22 cellular contexts compared by ENCODE assay signal in genomic region chr1:164790081-164790480, GRCh38.
"Had no signal": no experiment of that assay in that cellular context is flagged by ENCODE, and none has a peak within 500 bp of the region (broad histone marks: within the 10 kb centered on the region; RNA-seq: fewer than 3 reads in every experiment).

No MANE protein-coding gene starts in this region.

- H3K9me3 ChIP-seq: adrenal gland, lower lobe of right lung, psoas muscle, suprapubic skin, tibial nerve had no signal

- H3K27ac Mint-ChIP-seq: activated naive CD8-positive, alpha-beta T cell; activated T-helper 17 cell treated with anti-CD3 and anti-CD28 coated beads, Interleukin-2, amount 50 U/mL, for 72 hours; dendritic cell treated with granulocyte-macrophage colony-stimulating factor and Interleukin-4, amounts not matched to agents 40 ng/mL and 50 ng/mL, for 4 days; immature natural killer cell; naive B cell; T-cell had no signal

- H3K36me3 Mint-ChIP-seq: activated naive CD8-positive, alpha-beta T cell; immature natural killer cell; naive B cell; T-cell had no signal

- DNase-seq: activated naive CD4-positive, alpha-beta T cell; activated T-cell treated with anti-CD3 and anti-CD28 coated beads, Interleukin-2, amount 50 U/mL, for 1 hour; adrenal gland; effector CD4-positive, alpha-beta T cell; foreskin fibroblast; immature natural killer cell; lower lobe of right lung; mesendoderm; naive B cell; psoas muscle; right cardiac atrium; stimulated activated CD4-positive, alpha-beta T cell treated with anti-CD3 and anti-CD28 coated beads, Interleukin-12 subunit alpha, Interleukin-12 subunit beta, amount 100 ng/mL, for 4 hours; stimulated activated CD4-positive, alpha-beta T cell treated with anti-CD3 and anti-CD28 coated beads, Interleukin-4, amount 100 ng/mL, for 4 hours; stimulated activated naive CD8-positive, alpha-beta T cell treated with anti-CD3 and anti-CD28 coated beads, Interleukin-15, Interleukin-2, amounts not matched to agents 100 U/mL and 50 U/mL, for 24 hours; T-cell had no signal

- H3K27ac ChIP-seq: lower lobe of right lung, psoas muscle, tibial nerve had no signal

- H3K4me3 ChIP-seq: adrenal gland, lower lobe of right lung, psoas muscle, suprapubic skin, tibial nerve had no signal

- H3K9me3 Mint-ChIP-seq: activated T-helper 17 cell treated with anti-CD3 and anti-CD28 coated beads, Interleukin-2, amount 50 U/mL, for 72 hours; dendritic cell treated with granulocyte-macrophage colony-stimulating factor and Interleukin-4, amounts not matched to agents 40 ng/mL and 50 ng/mL, for 4 days; immature natural killer cell; naive B cell; T-cell had no signal

- H3K27me3 ChIP-seq: adrenal gland, suprapubic skin, tibial nerve had no signal

- ATAC-seq: activated T-helper 17 cell treated with anti-CD3 and anti-CD28 coated beads, Interleukin-2, amount 50 U/mL, for 72 hours; left lobe of liver; lower lobe of right lung; psoas muscle; right cardiac atrium; SK-N-SH treated with all-trans-retinoic acid at 6 μM for 48 hours; stimulated activated naive CD8-positive, alpha-beta T cell treated with anti-CD3 and anti-CD28 coated beads, Interleukin-15, Interleukin-2, amounts not matched to agents 100 U/mL and 50 U/mL, for 24 hours; T-cell had no signal

- H3K4me3 Mint-ChIP-seq: activated naive CD8-positive, alpha-beta T cell; activated T-helper 17 cell treated with anti-CD3 and anti-CD28 coated beads, Interleukin-2, amount 50 U/mL, for 72 hours; dendritic cell treated with granulocyte-macrophage colony-stimulating factor and Interleukin-4, amounts not matched to agents 40 ng/mL and 50 ng/mL, for 4 days; immature natural killer cell; T-cell had no signal
